In the genomic region with DNA sequence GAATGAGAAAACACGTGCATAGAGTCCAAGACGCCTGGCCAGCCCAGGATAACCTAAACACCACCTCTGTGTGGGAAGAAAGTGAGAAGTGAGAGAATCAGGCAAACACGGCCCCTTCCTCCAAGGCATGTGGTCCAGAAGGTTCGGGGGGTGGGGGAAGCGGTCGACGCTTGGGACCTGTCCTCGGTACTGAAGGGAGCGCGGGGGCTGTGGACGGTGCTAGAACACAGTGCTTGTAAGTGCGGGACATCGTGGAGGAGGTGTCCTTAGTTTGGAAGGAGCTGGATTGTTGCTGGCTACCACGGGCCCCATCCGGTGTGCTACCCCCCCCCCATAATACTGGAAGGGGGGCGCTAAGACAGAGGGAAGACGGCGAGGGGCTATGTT, we compare ENCODE assay signal across 20 cellular contexts. TPM values are rescaled to one million over a fixed set of nuclear protein-coding genes. Genes with fewer than 3 reads are reported as not detected.
DNase-seq lines count a peak whose midpoint lies in the region; ATAC-seq and TF ChIP-seq lines count a peak whose summit lies in the region.
"Had no signal": no experiment of that assay in that cellular context is flagged by ENCODE, and none has a peak within 500 bp of the region (broad histone marks: within the 10 kb centered on the region; RNA-seq: fewer than 3 reads in every experiment).

No MANE protein-coding gene starts in this region.

- H3K36me3 ChIP-seq in DND-41 (ENCODE audit: insufficient read depth, low read length): no peaks in the 10 kb centered on the region
- H3K36me3 ChIP-seq in endodermal cell (ENCODE audit: control insufficient read depth, insufficient read depth, low read length): no peaks in the 10 kb centered on the region
- H3K36me3 ChIP-seq in CD4-positive, alpha-beta memory T cell (ENCODE audit: insufficient read depth, low read length): no peaks in the 10 kb centered on the region
- H3K36me3 ChIP-seq: sigmoid colon, transverse colon had no signal

- intact Hi-C loops in CD4-positive, alpha-beta memory T cell (cut with micrococcal nuclease): no loop called here

- peak; percentile 29 for DNase-seq in DND-41
- DNase-seq in KBM-7: peak; percentile 21
- DNase-seq in endodermal cell: peak; percentile 85
- DNase-seq in naive B cell: no peak
- no peak for DNase-seq in CD4-positive, alpha-beta memory T cell
- no peak for DNase-seq in RKO (ENCODE audit: low spot score)
- no peak for DNase-seq in HFFc6
- DNase-seq: activated CD4-positive, alpha-beta T cell treated with anti-CD3 and anti-CD28 coated beads, Interleukin-2, amount 10 ng/mL, durations not matched to agents 7 days and 5 days; activated CD8-positive, alpha-beta memory T cell treated with anti-CD3 and anti-CD28 coated beads, Interleukin-2, amount 50 U/mL, for 4 hours; AML-193; amniotic stem cell; Karpas-422; left ventricle myocardium superior; NCI-H1105; NCI-H524 treated with DMSO at 0.1 percent for 48 hours; sigmoid colon; stimulated activated naive CD8-positive, alpha-beta T cell treated with anti-CD3 and anti-CD28 coated beads, Interleukin-15, Interleukin-2, amounts not matched to agents 100 U/mL and 50 U/mL, for 24 hours; transverse colon had no signal

- H3K4me1 ChIP-seq in DND-41 (ENCODE audit: insufficient read depth, low read length) (no peaks in the 10 kb centered on the region), endodermal cell (ENCODE audit: control insufficient read depth, insufficient read depth, low read length) (no peaks in the 10 kb centered on the region)
- no peaks in the 10 kb centered on the region for H3K4me1 ChIP-seq in CD4-positive, alpha-beta memory T cell (ENCODE audit: insufficient read depth, low read length)

- no peaks in the 10 kb centered on the region for H3K79me2 ChIP-seq in DND-41 (ENCODE audit: insufficient read depth, low read length)

- POLR2A ChIA-PET in CD4-positive, alpha-beta memory T cell (lab: Charles Lee; ENCODE audit: partially characterized antibody): no interaction called here

- in situ Hi-C loops in KBM-7 (cut with MboI; ENCODE audit: low pct_unique_long_range_greater_than_20kb, low sequenced_read_pairs): no loop called here

- H3K4me3 ChIP-seq in DND-41 (ENCODE audit: low read depth in 1 of 2, low read length in 2 of 2) (no peak overlapping the region), endodermal cell (ENCODE audit: low read length) (no peak overlapping the region)
- H3K4me3 ChIP-seq in CD4-positive, alpha-beta memory T cell (ENCODE audit: low read length in 2 of 2): no peak overlapping the region
- H3K4me3 ChIP-seq: sigmoid colon, transverse colon had no signal

- H3K4me2 ChIP-seq in DND-41 (ENCODE audit: insufficient read depth, low read length): no peak overlapping the region

- H3K36me3 Mint-ChIP-seq in endodermal cell (ENCODE audit: low read depth) (no peaks in the 10 kb centered on the region), naive B cell (peaks cover 0 to 15% of the 10 kb centered on the region in 2 donors), HFFc6 (ENCODE audit: low read depth) (no peaks in the 10 kb centered on the region)
- peaks cover 0 to 4% of the 10 kb centered on the region in 2 donors for H3K36me3 Mint-ChIP-seq in CD4-positive, alpha-beta memory T cell

- H3K27ac Mint-ChIP-seq in endodermal cell (no peak overlapping the region), naive B cell (peak overlapping the region in 1 of 6 donors; percentile 70), HFFc6 (no peak overlapping the region)
- no peak overlapping the region for H3K27ac Mint-ChIP-seq in CD4-positive, alpha-beta memory T cell
- H3K27ac Mint-ChIP-seq: activated CD4-positive, alpha-beta T cell treated with anti-CD3 and anti-CD28 coated beads, Interleukin-2, amount 10 ng/mL, durations not matched to agents 7 days and 5 days had no signal

- no peak overlapping the region for H3K27ac ChIP-seq in DND-41 (ENCODE audit: low read length)
- H3K27ac ChIP-seq in endodermal cell (ENCODE audit: low read depth, low read length): no peak overlapping the region
- no peak overlapping the region for H3K27ac ChIP-seq in CD4-positive, alpha-beta memory T cell (ENCODE audit: low read depth, low read length)
- H3K27ac ChIP-seq: sigmoid colon, transverse colon had no signal

- no peaks in the 10 kb centered on the region for H3K27me3 ChIP-seq in DND-41 (ENCODE audit: insufficient read depth, low read length, poor library complexity)
- peaks cover 33% of the 10 kb centered on the region for H3K27me3 ChIP-seq in endodermal cell (ENCODE audit: control insufficient read depth, insufficient read depth, low read length, poor library complexity, severe bottlenecking)
- H3K27me3 ChIP-seq in CD4-positive, alpha-beta memory T cell (ENCODE audit: insufficient read depth, low read length): peaks cover 9% of the 10 kb centered on the region

- H3K9me3 Mint-ChIP-seq in endodermal cell: no peaks in the 10 kb centered on the region
- H3K9me3 Mint-ChIP-seq in naive B cell: peaks cover 0 to 4% (median 2%) of the 10 kb centered on the region in 7 donors
- H3K9me3 Mint-ChIP-seq in CD4-positive, alpha-beta memory T cell: peaks cover 0 to 7% (median 0%) of the 10 kb centered on the region in 8 donors
- no peaks in the 10 kb centered on the region; the same call in 1 of the 2 replicates for H3K9me3 Mint-ChIP-seq in HFFc6
- H3K9me3 Mint-ChIP-seq: activated CD4-positive, alpha-beta T cell treated with anti-CD3 and anti-CD28 coated beads, Interleukin-2, amount 10 ng/mL, durations not matched to agents 7 days and 5 days had no signal

- peaks cover 53% of the 10 kb centered on the region for H3K27me3 Mint-ChIP-seq in endodermal cell (ENCODE audit: insufficient read depth)
- H3K27me3 Mint-ChIP-seq in naive B cell: peaks cover 32 to 66% (median 63%) of the 10 kb centered on the region in 3 donors
- peaks cover 31 to 47% of the 10 kb centered on the region in 2 donors for H3K27me3 Mint-ChIP-seq in CD4-positive, alpha-beta memory T cell
- H3K27me3 Mint-ChIP-seq in HFFc6 (ENCODE audit: insufficient read depth): peaks cover 43% of the 10 kb centered on the region

- no peak overlapping the region for H2AFZ ChIP-seq in DND-41 (ENCODE audit: low read depth, low read length)

- TF ChIP-seq CTCF in DND-41 (IDR thresholded peaks at IDR 0.05; ENCODE audit: borderline replicate concordance, extremely low read depth, low read length, poor library complexity, severe bottlenecking): no peak
- TF ChIP-seq CTCF in endodermal cell (conservative IDR thresholded peaks at IDR 0.05): no peak
- no peak for TF ChIP-seq CTCF in HFFc6 (IDR thresholded peaks at IDR 0.05)

- 34 to 53% methylated on average over 5 to 14 of the region's 18 CpGs for WGBS in endodermal cell (ENCODE audit: insufficient coverage in 1 of 2, insufficient read length in 1 of 2), 2 experiments

- H3K9me3 ChIP-seq in DND-41 (ENCODE audit: insufficient read depth, low read length, severe bottlenecking) (no peaks in the 10 kb centered on the region), endodermal cell (ENCODE audit: control insufficient read depth, low read length) (no peaks in the 10 kb centered on the region)
- H3K9me3 ChIP-seq in CD4-positive, alpha-beta memory T cell (ENCODE audit: control insufficient read depth in 1 of 2, low read length in 2 of 2): no peaks in the 10 kb centered on the region
- H3K9me3 ChIP-seq: sigmoid colon, transverse colon had no signal

- H3K9ac ChIP-seq in DND-41 (ENCODE audit: low read depth, low read length) (no peak overlapping the region), endodermal cell (ENCODE audit: extremely low read depth, low read length, poor library complexity, severe bottlenecking) (no peak overlapping the region)

- H4K20me1 ChIP-seq in DND-41 (ENCODE audit: insufficient read depth, low read length): peaks cover 35% of the 10 kb centered on the region

- H3K4me1 Mint-ChIP-seq in endodermal cell (peaks cover 10% of the 10 kb centered on the region), naive B cell (peaks cover 11 to 20% (median 19%) of the 10 kb centered on the region in 3 donors), HFFc6 (ENCODE audit: low read depth) (peaks cover 11% of the 10 kb centered on the region)
- peaks cover 8 to 15% (median 10%) of the 10 kb centered on the region in 4 donors for H3K4me1 Mint-ChIP-seq in CD4-positive, alpha-beta memory T cell

- ATAC-seq in DND-41 (ENCODE audit: insufficient read depth, low read depth) (peak; percentile 33; the same call in 1 of the 3 replicates), naive B cell (ENCODE audit: low read depth in 2 of 2) (no peak), HG03378 (IDR thresholded peaks at IDR 0.05; ENCODE audit: unreplicated experiment) (no peak)
- ATAC-seq: esophagus mucosa; stimulated activated naive CD8-positive, alpha-beta T cell treated with anti-CD3 and anti-CD28 coated beads, Interleukin-15, Interleukin-2, amounts not matched to agents 100 U/mL and 50 U/mL, for 24 hours had no signal

- CTCF ChIA-PET in CD4-positive, alpha-beta memory T cell (lab: Charles Lee; ENCODE audit: partially characterized antibody): interaction anchor here (1.4 kb wide), 1 partner anchor 320 kb away, joined by 4 read pairs; no protein-coding TSS in a partner anchor

- H3K4me3 Mint-ChIP-seq in endodermal cell: no peak overlapping the region
- peak overlapping the region in 5 of 8 donors; percentile 12 to 80 (median 32) for H3K4me3 Mint-ChIP-seq in naive B cell
- H3K4me3 Mint-ChIP-seq in CD4-positive, alpha-beta memory T cell: peak overlapping the region in 1 of 8 donors; percentile 11
- H3K4me3 Mint-ChIP-seq in HFFc6: no peak overlapping the region
- H3K4me3 Mint-ChIP-seq: activated CD4-positive, alpha-beta T cell treated with anti-CD3 and anti-CD28 coated beads, Interleukin-2, amount 10 ng/mL, durations not matched to agents 7 days and 5 days had no signal

RNA-seq across cellular contexts. Expression of a gene that starts 1.7 kb away (rescaled TPM):
- 1 to 10 TPM; 1.4 to 2.9 TPM for total RNA-seq in endodermal cell
- polyA plus RNA-seq in endodermal cell (2013, experiment 1 of 2): 27.8 TPM
- 22.4 TPM for polyA plus RNA-seq in endodermal cell (2013, experiment 2 of 2)
- not detected for polyA plus RNA-seq in naive B cell (ENCODE audit: low read depth in 6 of 6)
- total RNA-seq in CD4-positive, alpha-beta memory T cell: not detected
- not detected for polyA plus RNA-seq in CD4-positive, alpha-beta memory T cell
- under 1 TPM in 4 of 6 experiments, not detected in 2; 0.12 to 0.95 (median 0.55) TPM for total RNA-seq in HFFc6 (2021; fragmentation: NEBNext Ultra II Directional; extraction: Animal tissue kit (Norgen Biotek cat#: 25700))
- total RNA-seq: activated CD4-positive, alpha-beta T cell treated with anti-CD3 and anti-CD28 coated beads, Interleukin-2, amount 10 ng/mL, durations not matched to agents 7 days and 5 days had no signal

Comparison
In these comparisons a context has a peak if more than half of its experiments do, and no peak if none do; other contexts are left out.
1. DNase-seq: peak in DND-41 (single experiment), KBM-7 (single experiment) and endodermal cell (single experiment); none in naive B cell (single experiment), CD4-positive, alpha-beta memory T cell (0 of 5), RKO (single experiment) and HFFc6 (single experiment).
2. H3K4me3 Mint-ChIP-seq: peak in naive B cell (5 of 8); none in endodermal cell (single experiment) and HFFc6 (single experiment).